Comparison of ENCODE assay signal across 11 cellular contexts in genomic region chr6:53496797-53497196, GRCh38. TPM values are rescaled to one million over a fixed set of nuclear protein-coding genes. Genes with fewer than 3 reads are reported as not detected.
DNase-seq lines count a peak whose midpoint lies in the region; ATAC-seq and TF ChIP-seq lines count a peak whose summit lies in the region.
"Had no signal": no experiment of that assay in that cellular context is flagged by ENCODE, and none has a peak within 500 bp of the region (broad histone marks: within the 10 kb centered on the region; RNA-seq: fewer than 3 reads in every experiment).

No MANE protein-coding gene starts in this region.

- no peaks in the 10 kb centered on the region for H3K9me2 ChIP-seq in PC-9 (ENCODE audit: insufficient read depth)

- TF ChIP-seq CTCF in PC-9 (conservative IDR thresholded peaks at IDR 0.05), result no peak
- no peak for TF ChIP-seq CTCF in omental fat pad (IDR thresholded peaks at IDR 0.05)

- H3F3A ChIP-seq in PC-9 (ENCODE audit: insufficient read depth, low read depth), result peaks cover 76% of the 10 kb centered on the region

- POLR2A ChIA-PET in PC-9 (lab: Charles Lee; ENCODE audit: unreplicated experiment), result interaction anchor here (0.6 to 1.1 kb wide), 4 partner anchors 11 to 419 kb away, joined by 3 to 13 read pairs (median 8); partner anchors contain the start of gene GCLC
- POLR2A ChIA-PET in activated CD4-positive, alpha-beta T cell treated with anti-CD3 and anti-CD28 coated beads, Interleukin-2, amount 10 ng/mL, durations not matched to agents 7 days and 5 days (lab: Charles Lee), result no interaction called here

- H2AFZ ChIP-seq in PC-9, result no peak overlapping the region

- H3K4me1 Mint-ChIP-seq in activated CD4-positive, alpha-beta T cell treated with anti-CD3 and anti-CD28 coated beads, Interleukin-2, amount 10 ng/mL, durations not matched to agents 7 days and 5 days, result peaks cover 5% of the 10 kb centered on the region

- H3K9me3 Mint-ChIP-seq in activated CD4-positive, alpha-beta T cell treated with anti-CD3 and anti-CD28 coated beads, Interleukin-2, amount 10 ng/mL, durations not matched to agents 7 days and 5 days, result no peaks in the 10 kb centered on the region

- DNase-seq in AG20443 (ENCODE audit: low spot score) (peak; percentile 70), PC-9 (peak; percentile 35 to 73), epithelial cell of prostate (ENCODE audit: low read depth, low spot score) (peak; percentile 55), omental fat pad (ENCODE audit: low spot score) (no peak), T-helper 1 cell (no peak), dermis blood vessel endothelial cell (no peak)
- no peak for DNase-seq in activated CD4-positive, alpha-beta T cell treated with anti-CD3 and anti-CD28 coated beads, Interleukin-2, amount 10 ng/mL, durations not matched to agents 7 days and 5 days
- DNase-seq: activated T-cell treated with anti-CD3 and anti-CD28 coated beads, Interleukin-2, amount 50 U/mL, for 48 hours; effector CD4-positive, alpha-beta T cell; kidney had no signal

- ATAC-seq in omental fat pad (ENCODE audit: low FRiP score), result peak; percentile 72
- ATAC-seq in GM21381 (IDR thresholded peaks at IDR 0.05; ENCODE audit: unreplicated experiment), result no peak

- peaks cover 9% of the 10 kb centered on the region for H3K36me3 Mint-ChIP-seq in activated CD4-positive, alpha-beta T cell treated with anti-CD3 and anti-CD28 coated beads, Interleukin-2, amount 10 ng/mL, durations not matched to agents 7 days and 5 days (ENCODE audit: low read depth)

- H3K4me1 ChIP-seq in PC-9 (replicated peaks; ENCODE audit: insufficient read depth), result peaks cover 28% of the 10 kb centered on the region

- no TSS peak for BruUV-seq in PC-9 (replicated peaks; lab: Mats Ljungman, UMichigan)

- peak overlapping the region; percentile 12; the same call in 1 of the 2 replicates for H3K4me2 ChIP-seq in PC-9

- intact Hi-C loops in PC-9 (cut with micrococcal nuclease; ENCODE audit: unreplicated experiment), result loop anchor here (10.0 kb wide), 1 partner anchor 298 kb away; the partner anchor contains the start of gene LRRC1

- H3K27me3 ChIP-seq in PC-9 (ENCODE audit: insufficient read depth, low read depth), result no peaks in the 10 kb centered on the region

- H3K27me3 Mint-ChIP-seq in activated CD4-positive, alpha-beta T cell treated with anti-CD3 and anti-CD28 coated beads, Interleukin-2, amount 10 ng/mL, durations not matched to agents 7 days and 5 days, result peaks cover 3% of the 10 kb centered on the region

- CTCF ChIA-PET in PC-9 (lab: Charles Lee), result no interaction called here
- CTCF ChIA-PET in activated CD4-positive, alpha-beta T cell treated with anti-CD3 and anti-CD28 coated beads, Interleukin-2, amount 10 ng/mL, durations not matched to agents 7 days and 5 days (lab: Charles Lee), result interaction anchor here (0.6 to 1.4 kb wide), 5 partner anchors 11 to 1053 kb away, joined by 3 to 6 read pairs (median 4); no protein-coding TSS in a partner anchor

- no peak overlapping the region for H3K27ac Mint-ChIP-seq in activated CD4-positive, alpha-beta T cell treated with anti-CD3 and anti-CD28 coated beads, Interleukin-2, amount 10 ng/mL, durations not matched to agents 7 days and 5 days

- peaks cover 37% of the 10 kb centered on the region for H3K36me3 ChIP-seq in PC-9 (ENCODE audit: low read depth)

- no peak overlapping the region for H3K4me3 Mint-ChIP-seq in activated CD4-positive, alpha-beta T cell treated with anti-CD3 and anti-CD28 coated beads, Interleukin-2, amount 10 ng/mL, durations not matched to agents 7 days and 5 days

- no peaks in the 10 kb centered on the region for H3K9me3 ChIP-seq in PC-9 (ENCODE audit: insufficient read depth, low read depth)

- H3K79me2 ChIP-seq in PC-9 (ENCODE audit: low read depth), result no peaks in the 10 kb centered on the region

- no peak overlapping the region for H3K4me3 ChIP-seq in PC-9

- H3K27ac ChIP-seq in PC-9 (peak overlapping the region; percentile 52), epithelial cell of prostate (peak overlapping the region; percentile 61)

- 0 out of 2 replicates have a peak, but pooled peaks cover 3% of the 10 kb centered on the region for H4K20me1 ChIP-seq in PC-9 (ENCODE audit: insufficient read depth)

RNA-seq across cellular contexts. Expression of gene GCLC, which starts 48.1 kb away (rescaled TPM):
- total RNA-seq in PC-9 (2021) (213 and 254 TPM in 2 replicates), omental fat pad (10 to 100 TPM; 38.6 to 86.3 (median 46.6) TPM), dermis blood vessel endothelial cell (30.1 and 33.4 TPM in 2 replicates)
- total RNA-seq in activated CD4-positive, alpha-beta T cell treated with anti-CD3 and anti-CD28 coated beads, Interleukin-2, amount 10 ng/mL, durations not matched to agents 7 days and 5 days, result 10 to 100 TPM; 21.0 to 23.8 TPM

Comparison
In these comparisons a context has a peak if more than half of its experiments do, and no peak if none do; other contexts are left out.
1. DNase-seq: peak in AG20443 (single experiment), PC-9 (2 of 2) and epithelial cell of prostate (single experiment); none in omental fat pad (single experiment), T-helper 1 cell (0 of 5), dermis blood vessel endothelial cell (single experiment) and activated CD4-positive, alpha-beta T cell treated with anti-CD3 and anti-CD28 coated beads, Interleukin-2, amount 10 ng/mL, durations not matched to agents 7 days and 5 days (single experiment).